Comparison of ENCODE assay signal across 28 cellular contexts in genomic region chr10:13328588-13328987, GRCh38.
"Had no signal": no experiment of that assay in that cellular context is flagged by ENCODE, and none has a peak within 500 bp of the region (broad histone marks: within the 10 kb centered on the region; RNA-seq: fewer than 3 reads in every experiment).

No MANE protein-coding gene starts in this region.

- ATAC-seq: activated CD8-positive, alpha-beta T cell treated with anti-CD3 and anti-CD28 coated beads for 36 hours; left ventricle myocardium superior; pancreas; stimulated activated effector memory CD8-positive, alpha-beta T cell treated with anti-CD3 and anti-CD28 coated beads, Interleukin-12 subunit alpha, Interleukin-12 subunit beta, amount 100 ng/mL, for 72 hours; stimulated activated naive CD8-positive, alpha-beta T cell treated with anti-CD3 and anti-CD28 coated beads, Interleukin-15, amount 100 ng/mL, for 72 hours had no signal

- H3K27ac ChIP-seq: adrenal gland, ascending aorta, cardiac muscle cell, colonic mucosa, pancreas, upper lobe of left lung had no signal

- FAIRE-seq: frontal cortex, pancreas, small intestine had no signal

- H3K4me3 ChIP-seq: adrenal gland, ascending aorta, cardiac muscle cell, colonic mucosa, pancreas, prostate gland, sigmoid colon, upper lobe of left lung had no signal

- H3K9me3 Mint-ChIP-seq: activated CD8-positive, alpha-beta T cell treated with anti-CD3 and anti-CD28 coated beads for 36 hours; activated naive CD8-positive, alpha-beta T cell treated with anti-CD3 and anti-CD28 coated beads for 36 hours; brain; nephron; stimulated activated effector memory CD8-positive, alpha-beta T cell treated with anti-CD3 and anti-CD28 coated beads, Interleukin-12 subunit alpha, Interleukin-12 subunit beta, amount 100 ng/mL, for 72 hours; stimulated activated naive CD8-positive, alpha-beta T cell treated with anti-CD3 and anti-CD28 coated beads, Interleukin-15, amount 100 ng/mL, for 72 hours had no signal

- H3K27me3 Mint-ChIP-seq: activated CD8-positive, alpha-beta T cell treated with anti-CD3 and anti-CD28 coated beads for 36 hours; activated naive CD8-positive, alpha-beta T cell treated with anti-CD3 and anti-CD28 coated beads for 36 hours; stimulated activated naive CD8-positive, alpha-beta T cell treated with anti-CD3 and anti-CD28 coated beads, Interleukin-15, amount 100 ng/mL, for 72 hours had no signal

- H3K27ac Mint-ChIP-seq: activated CD8-positive, alpha-beta T cell treated with anti-CD3 and anti-CD28 coated beads for 36 hours; activated naive CD8-positive, alpha-beta T cell treated with anti-CD3 and anti-CD28 coated beads for 36 hours; nephron; stimulated activated effector memory CD8-positive, alpha-beta T cell treated with anti-CD3 and anti-CD28 coated beads, Interleukin-12 subunit alpha, Interleukin-12 subunit beta, amount 100 ng/mL, for 72 hours had no signal

- H3K4me1 Mint-ChIP-seq: activated naive CD8-positive, alpha-beta T cell treated with anti-CD3 and anti-CD28 coated beads for 36 hours; stimulated activated effector memory CD8-positive, alpha-beta T cell treated with anti-CD3 and anti-CD28 coated beads, Interleukin-12 subunit alpha, Interleukin-12 subunit beta, amount 100 ng/mL, for 72 hours; stimulated activated naive CD8-positive, alpha-beta T cell treated with anti-CD3 and anti-CD28 coated beads, Interleukin-15, amount 100 ng/mL, for 72 hours had no signal

- H3K4me1 ChIP-seq: adrenal gland, ascending aorta, colonic mucosa, pancreas, prostate gland, upper lobe of left lung had no signal

- H3K4me3 Mint-ChIP-seq: activated CD8-positive, alpha-beta T cell treated with anti-CD3 and anti-CD28 coated beads for 36 hours; activated naive CD8-positive, alpha-beta T cell treated with anti-CD3 and anti-CD28 coated beads for 36 hours; brain; nephron; stimulated activated effector memory CD8-positive, alpha-beta T cell treated with anti-CD3 and anti-CD28 coated beads, Interleukin-12 subunit alpha, Interleukin-12 subunit beta, amount 100 ng/mL, for 72 hours; stimulated activated naive CD8-positive, alpha-beta T cell treated with anti-CD3 and anti-CD28 coated beads, Interleukin-15, amount 100 ng/mL, for 72 hours had no signal

- H3K9me3 ChIP-seq: adrenal gland, ascending aorta, colonic mucosa, pancreas, prostate gland, sigmoid colon, upper lobe of left lung had no signal

- H3K36me3 ChIP-seq: colonic mucosa, prostate gland had no signal

- DNase-seq: activated CD4-positive, alpha-beta T cell treated with anti-CD3 and anti-CD28 coated beads, Interleukin-2, amount 50 U/mL, for 1 hour; activated CD4-positive, CD25-positive, alpha-beta regulatory T cell treated with anti-CD3 and anti-CD28 coated beads, Interleukin-2, amount 50 U/mL, for 72 hours; activated CD8-positive, alpha-beta T cell treated with anti-CD3 and anti-CD28 coated beads for 36 hours; activated naive CD4-positive, alpha-beta T cell; activated naive CD8-positive, alpha-beta T cell treated with anti-CD3 and anti-CD28 coated beads for 36 hours; activated T-cell treated with anti-CD3 and anti-CD28 coated beads, Interleukin-2, amount 50 U/mL, for 48 hours; adrenal gland; cerebellar nuclear complex; colonic mucosa; effector CD8-positive, alpha-beta T cell; islet precursor cell; left ventricle myocardium superior; pancreas; retina; sigmoid colon; small intestine; stimulated activated CD4-positive, alpha-beta T cell treated with anti-CD3 and anti-CD28 coated beads, Interleukin-4, amount 100 ng/mL, for 24 hours; stimulated activated naive CD8-positive, alpha-beta T cell treated with anti-CD3 and anti-CD28 coated beads, Interleukin-15, amount 100 ng/mL, for 72 hours; substantia nigra; T-helper 1 cell; upper lobe of left lung had no signal

- H3K27me3 ChIP-seq: adrenal gland, ascending aorta, cardiac muscle cell, colonic mucosa, pancreas, sigmoid colon, upper lobe of left lung had no signal
